In the genomic region with DNA sequence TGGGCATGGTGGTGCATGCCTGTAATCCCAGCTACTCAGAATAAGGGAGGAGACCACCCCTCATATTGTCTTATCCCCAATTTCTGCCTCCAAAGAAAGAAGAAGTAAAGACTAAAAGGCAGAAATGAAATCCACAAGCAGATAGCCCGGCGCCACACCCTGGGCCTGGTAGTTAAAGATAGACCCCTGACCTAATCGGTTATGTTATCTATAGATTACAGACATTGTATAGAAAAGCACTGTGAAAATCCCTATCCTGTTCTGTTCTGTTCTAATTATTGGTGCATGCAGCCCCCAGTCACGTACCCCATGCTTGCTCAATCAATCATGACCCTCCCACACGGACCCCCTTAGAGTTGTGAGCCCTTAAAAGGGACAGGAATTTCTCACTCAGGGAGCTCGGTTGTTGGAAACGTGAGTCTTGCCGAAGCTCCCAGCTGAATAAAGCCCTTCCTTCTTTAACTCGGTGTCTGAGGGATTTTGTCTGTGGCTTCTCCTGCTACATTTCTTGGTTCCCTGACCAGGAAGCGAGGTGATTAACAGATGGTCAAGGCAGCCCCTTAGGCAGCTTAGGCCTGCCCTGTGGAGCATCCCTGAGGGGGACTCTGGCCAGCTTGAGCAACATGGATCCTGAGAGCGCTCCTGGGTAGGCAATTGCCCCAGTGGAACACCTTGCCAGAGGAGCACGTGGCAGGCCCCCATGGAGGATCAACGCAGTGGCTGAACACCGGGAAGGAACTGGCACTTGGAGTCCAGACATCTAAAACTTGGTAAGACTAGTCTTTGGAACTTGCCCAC, we compare ENCODE assay signal across 1 cellular context.
TF ChIP-seq lines count a peak whose summit lies in the region.

No MANE protein-coding gene starts in this region.

TF ChIP-seq in K562, 482 proteins besides CTCF, POLR2A, EP300 and RAD21 (continued from another document):
- TF ChIP-seq, protein P1, sequence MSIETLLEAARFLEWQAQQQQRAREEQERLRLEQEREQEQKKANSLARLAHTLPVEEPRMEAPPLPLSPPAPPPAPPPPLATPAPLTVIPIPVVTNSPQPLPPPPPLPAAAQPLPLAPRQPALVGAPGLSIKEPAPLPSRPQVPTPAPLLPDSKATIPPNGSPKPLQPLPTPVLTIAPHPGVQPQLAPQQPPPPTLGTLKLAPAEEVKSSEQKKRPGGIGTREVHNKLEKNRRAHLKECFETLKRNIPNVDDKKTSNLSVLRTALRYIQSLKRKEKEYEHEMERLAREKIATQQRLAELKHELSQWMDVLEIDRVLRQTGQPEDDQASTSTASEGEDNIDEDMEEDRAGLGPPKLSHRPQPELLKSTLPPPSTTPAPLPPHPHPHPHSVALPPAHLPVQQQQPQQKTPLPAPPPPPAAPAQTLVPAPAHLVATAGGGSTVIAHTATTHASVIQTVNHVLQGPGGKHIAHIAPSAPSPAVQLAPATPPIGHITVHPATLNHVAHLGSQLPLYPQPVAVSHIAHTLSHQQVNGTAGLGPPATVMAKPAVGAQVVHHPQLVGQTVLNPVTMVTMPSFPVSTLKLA (conservative IDR thresholded peaks at IDR 0.05), result peak; percentile 47 to 65; a peak in 3 of 4 replicates
- TF ChIP-seq SMARCC2 (IDR thresholded peaks at IDR 0.05; ENCODE audit: low read depth) (peak; percentile 94), ZNF76 (CRISPR knock-in tag; IDR thresholded peaks at IDR 0.05; ENCODE audit: borderline replicate concordance) (0 out of 2 replicates have a peak, but pooled peaks have one; percentile 55)
